ENCODE assay signal across 20 cellular contexts in the genomic region with DNA sequence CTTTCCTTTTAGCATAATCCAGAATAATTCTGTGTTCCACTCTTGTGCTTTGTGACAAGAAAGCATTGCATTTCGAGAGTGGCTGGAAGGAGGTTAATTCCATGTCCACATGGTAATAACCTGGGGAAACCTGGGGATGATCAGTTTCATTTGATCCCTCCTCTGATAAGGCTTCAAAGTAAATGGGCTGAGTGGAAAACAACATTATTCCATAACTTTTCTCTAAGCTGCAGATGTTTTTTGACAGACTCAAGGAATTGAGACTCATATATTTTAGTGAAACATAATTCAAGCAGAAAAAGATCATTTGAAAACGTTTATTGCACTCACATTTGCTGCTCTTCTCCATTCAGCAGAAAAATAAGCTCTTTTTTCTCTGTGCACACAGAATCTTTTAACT. TPM values are rescaled to one million over a fixed set of nuclear protein-coding genes. Genes with fewer than 3 reads are reported as not detected.
DNase-seq lines count a peak whose midpoint lies in the region; ATAC-seq and TF ChIP-seq lines count a peak whose summit lies in the region.
"Had no signal": no experiment of that assay in that cellular context is flagged by ENCODE, and none has a peak within 500 bp of the region (broad histone marks: within the 10 kb centered on the region; RNA-seq: fewer than 3 reads in every experiment).

No MANE protein-coding gene starts in this region.

- H3K27me3 ChIP-seq in OCI-LY3 (ENCODE audit: low read depth, low read length) = no peaks in the 10 kb centered on the region
- no peaks in the 10 kb centered on the region for H3K27me3 ChIP-seq in endocrine pancreas (ENCODE audit: control insufficient read depth, insufficient read depth, low read length)
- H3K27me3 ChIP-seq in right atrium auricular region = no peaks in the 10 kb centered on the region
- H3K27me3 ChIP-seq: BLaER1 had no signal

- H3K79me2 ChIP-seq in OCI-LY3 (ENCODE audit: low read length) = no peaks in the 10 kb centered on the region

- DNase-seq in NCI-H82 (lab: John Stamatoyannopoulos, UW) (peak; percentile 55), NCI-H82 treated with DMSO at 0.1 percent for 48 hours (lab: John Stamatoyannopoulos, UW; ENCODE audit: unreplicated experiment) (no peak), right atrium auricular region (ENCODE audit: low spot score) (no peak)
- DNase-seq: Caco-2; CD4-positive, CD25-positive, alpha-beta regulatory T cell; CD8-positive, alpha-beta T cell; DMS153; DMS79; EL; GDM1; GOT3 had no signal

- no peaks in the 10 kb centered on the region for H3K4me1 ChIP-seq in OCI-LY3 (ENCODE audit: low read length)
- peaks cover 28% of the 10 kb centered on the region for H3K4me1 ChIP-seq in endocrine pancreas (ENCODE audit: control insufficient read depth, insufficient read depth, low read length)
- H3K4me1 ChIP-seq in right atrium auricular region = no peaks in the 10 kb centered on the region
- H3K4me1 ChIP-seq: BLaER1, Caco-2 had no signal

- H4K20me1 ChIP-seq in OCI-LY3 (ENCODE audit: insufficient read depth, low read length) = no peaks in the 10 kb centered on the region
- H4K20me1 ChIP-seq: BLaER1 had no signal

- ATAC-seq in GM19395 (IDR thresholded peaks at IDR 0.05; ENCODE audit: unreplicated experiment) = no peak
- ATAC-seq: CD8-positive, alpha-beta T cell; GM12878 had no signal

- no peak overlapping the region for H3K9ac ChIP-seq in OCI-LY3 (ENCODE audit: low read length)
- H3K9ac ChIP-seq in endocrine pancreas (ENCODE audit: control insufficient read depth, insufficient read depth, low read length) = no peak overlapping the region
- H3K9ac ChIP-seq: BLaER1 had no signal

- H3K36me3 ChIP-seq in OCI-LY3 (replicated peaks; ENCODE audit: low read depth, low read length) (no peaks in the 10 kb centered on the region), endocrine pancreas (ENCODE audit: control insufficient read depth, insufficient read depth, low read length) (no peaks in the 10 kb centered on the region), right atrium auricular region (no peaks in the 10 kb centered on the region)
- H3K36me3 ChIP-seq: BLaER1, HAP-1 had no signal

- H3K4me3 ChIP-seq in OCI-LY3 (ENCODE audit: low read length) (no peak overlapping the region), endocrine pancreas (ENCODE audit: control insufficient read depth, insufficient read depth, low read length) (peak overlapping the region; percentile 43), right atrium auricular region (no peak overlapping the region)
- H3K4me3 ChIP-seq: BLaER1, GM12878, HAP-1 had no signal

- H3K27ac ChIP-seq in OCI-LY3 (ENCODE audit: low read length) (no peak overlapping the region), right atrium auricular region (no peak overlapping the region)
- H3K27ac ChIP-seq: 22Rv1, BLaER1, C4-2B had no signal

- H3K9me3 ChIP-seq in OCI-LY3 (ENCODE audit: insufficient read depth, low read length) (no peaks in the 10 kb centered on the region), endocrine pancreas (ENCODE audit: control insufficient read depth, low read length) (no peaks in the 10 kb centered on the region), right atrium auricular region (no peaks in the 10 kb centered on the region)
- H3K9me3 ChIP-seq: BLaER1, Caco-2, HAP-1 had no signal

- no peak overlapping the region for H3K4me2 ChIP-seq in OCI-LY3 (ENCODE audit: low read length)
- H3K4me2 ChIP-seq: BLaER1 had no signal

- TF ChIP-seq CTCF in OCI-LY3 (IDR thresholded peaks at IDR 0.05; ENCODE audit: low read depth, low read length) (no peak), right atrium auricular region (IDR thresholded peaks at IDR 0.05) (no peak)

- H2AFZ ChIP-seq in OCI-LY3 (ENCODE audit: low read depth, low read length) = 0 out of 2 replicates have a peak overlapping the region, but pooled peaks have one; percentile 27

RNA-seq across cellular contexts. Expression of a gene that starts 44.6 kb away (rescaled TPM):
- 1 to 10 TPM in 1 of 2 donors, not detected in 1; 2.5 TPM for total RNA-seq in right atrium auricular region
- total RNA-seq: B cell; CD4-positive, CD25-positive, alpha-beta regulatory T cell; CD8-positive, alpha-beta T cell had no signal
